Comparison of ENCODE assay signal across 8 cellular contexts in genomic region chr11:72752088-72752914, GRCh38. TPM values are rescaled to one million over a fixed set of nuclear protein-coding genes. Genes with fewer than 3 reads are reported as not detected.
DNase-seq lines count a peak whose midpoint lies in the region; ATAC-seq and TF ChIP-seq lines count a peak whose summit lies in the region.

ARAP1 (minus strand) TSS chr11:72752408; CDS start chr11:72727128, 25,280 bp downstream.

- H3K36me3 ChIP-seq in muscle layer of colon (ENCODE audit: insufficient read depth, low read length) = no peaks in the 10 kb centered on the region

- peaks cover 19% of the 10 kb centered on the region for H3K4me1 ChIP-seq in muscle layer of colon (ENCODE audit: insufficient read depth, low read length)

- CTCF ChIA-PET in AG04450 (lab: Charles Lee) = no interaction called here

- H3K4me3 ChIP-seq in AG04450 (ENCODE audit: low read depth, low read length) (peak within 1 kb of the TSS; percentile 79), muscle layer of colon (ENCODE audit: low read depth in 1 of 2, low read length in 2 of 2) (peak within 1 kb of the TSS; percentile 75 to 88)

- DNase-seq in AG04450 (ENCODE audit: low read depth, low spot score) = no peak
- peak; percentile 19 for DNase-seq in OCI-M2 (lab: John Stamatoyannopoulos, UW; ENCODE audit: unreplicated experiment)
- peak; percentile 83 for DNase-seq in activated T-cell treated with anti-CD3 and anti-CD28 coated beads, Interleukin-2, amount 50 U/mL, for 1 hour
- peak; percentile 33 for DNase-seq in stimulated activated CD8-positive, alpha-beta memory T cell treated with anti-CD3 and anti-CD28 coated beads, Interleukin-7, amount 100 ng/mL, for 24 hours (ENCODE audit: low read depth)

- H3K27ac ChIP-seq in AG04450 (ENCODE audit: low read depth, low read length) (peak within 1 kb of the TSS; percentile 31), muscle layer of colon (ENCODE audit: low read depth, low read length) (peak within 1 kb of the TSS; percentile 81)

- TF ChIP-seq CTCF in AG04450 (IDR thresholded peaks at IDR 0.05; ENCODE audit: low read depth, low read length) = no peak

- H3K27me3 ChIP-seq in AG04450 (ENCODE audit: control insufficient read depth, insufficient read depth, low read length) = no peaks in the 10 kb centered on the region
- no peaks in the 10 kb centered on the region for H3K27me3 ChIP-seq in muscle layer of colon (ENCODE audit: control insufficient read depth in 1 of 2, insufficient read depth in 2 of 2, low read length in 2 of 2)

- H3K9me3 ChIP-seq in AG04450 (ENCODE audit: control insufficient read depth, insufficient read depth, low read length) (no peaks in the 10 kb centered on the region), muscle layer of colon (ENCODE audit: low read length) (no peaks in the 10 kb centered on the region)

- ATAC-seq in GM18907 (IDR thresholded peaks at IDR 0.05; ENCODE audit: unreplicated experiment) (peak; percentile 66), HG03442 (IDR thresholded peaks at IDR 0.05; ENCODE audit: unreplicated experiment) (peak; percentile 63), esophagus mucosa (peak; percentile 87)

- POLR2A ChIA-PET in AG04450 (lab: Yijun Ruan, JAX) = interaction anchor here (0.6 kb wide), 1 partner anchor 19 kb away, joined by 3 read pairs; no protein-coding TSS in a partner anchor

- H3K9ac ChIP-seq in muscle layer of colon (ENCODE audit: low read length) = peak within 1 kb of the TSS; percentile 60

RNA-seq across cellular contexts. Expression of gene ARAP1, which starts in this region (rescaled TPM):
- 52.4 and 74.8 TPM in 2 replicates for polyA plus RNA-seq in AG04450 (2011; rRNA removed)
- 90.3 and 129 TPM in 2 replicates for polyA minus RNA-seq in AG04450 (2011; rRNA and poly(A)+ RNA removed)
- total RNA-seq in esophagus mucosa = 31.0 TPM
